8 cellular contexts compared by ENCODE assay signal in genomic region chr11:119196833-119197483, GRCh38. TPM values are rescaled to one million over a fixed set of nuclear protein-coding genes. Genes with fewer than 3 reads are reported as not detected.
DNase-seq lines count a peak whose midpoint lies in the region; ATAC-seq and TF ChIP-seq lines count a peak whose summit lies in the region.

No MANE protein-coding gene starts in this region.

- H3K4me3 ChIP-seq in BJ (ENCODE audit: low read depth, low read length) (no peak overlapping the region), parathyroid adenoma (ENCODE audit: low read depth, low read length) (no peak overlapping the region), aorta (ENCODE audit: low read length in 2 of 2) (no peak overlapping the region)

- H3K9ac ChIP-seq in parathyroid adenoma = no peak overlapping the region

- H3K4me1 ChIP-seq in parathyroid adenoma (no peaks in the 10 kb centered on the region), aorta (ENCODE audit: control insufficient read depth in 1 of 2, insufficient read depth in 2 of 2, low read length in 2 of 2) (no peaks in the 10 kb centered on the region)

- intact Hi-C loops in aorta (cut with DNase I) = loop anchor here (5.0 to 10.0 kb wide), 4 partner anchors 50 to 125 kb away; partner anchors contain the start of gene ABCG4 (in 2 of the 2)

- H3K36me3 ChIP-seq in BJ (ENCODE audit: control insufficient read depth, insufficient read depth, low read length) (no peaks in the 10 kb centered on the region), parathyroid adenoma (ENCODE audit: control insufficient read depth, insufficient read depth, low read length) (no peaks in the 10 kb centered on the region), aorta (ENCODE audit: control insufficient read depth in 1 of 2, insufficient read depth in 2 of 2, low read length in 1 of 2) (no peaks in the 10 kb centered on the region)

- peak; percentile 55 for ATAC-seq in GM21515 (IDR thresholded peaks at IDR 0.05; ENCODE audit: unreplicated experiment)
- peak; percentile 85 for ATAC-seq in aorta (ENCODE audit: low FRiP score)

- H3K27me3 ChIP-seq in BJ (ENCODE audit: control insufficient read depth, insufficient read depth, low read length) (no peaks in the 10 kb centered on the region), parathyroid adenoma (ENCODE audit: control insufficient read depth, insufficient read depth, low read length) (no peaks in the 10 kb centered on the region), aorta (ENCODE audit: control insufficient read depth in 1 of 2, insufficient read depth in 2 of 2, low read length in 1 of 2) (no peaks in the 10 kb centered on the region)

- POLR2A ChIA-PET in BJ (lab: Charles Lee) = no interaction called here

- no peak overlapping the region for H2AFZ ChIP-seq in parathyroid adenoma

- H3K79me2 ChIP-seq in parathyroid adenoma = no peaks in the 10 kb centered on the region

- no peak overlapping the region for H3K27ac ChIP-seq in parathyroid adenoma
- no peak overlapping the region for H3K27ac ChIP-seq in aorta (ENCODE audit: low read depth in 1 of 2, low read length in 2 of 2)

- no peak overlapping the region for H3K4me2 ChIP-seq in parathyroid adenoma (ENCODE audit: low read length)

- peak; percentile 84 for TF ChIP-seq CTCF in BJ (IDR thresholded peaks at IDR 0.05; ENCODE audit: insufficient read depth, low read depth, low read length)
- peak; percentile 71 for TF ChIP-seq CTCF in parathyroid adenoma (IDR thresholded peaks at IDR 0.05)

- in situ Hi-C loops in SK-MEL-5 (cut with HindIII; ENCODE audit: low pct_unique_long_range_greater_than_20kb, low sequenced_read_pairs) = no loop called here

- WGBS in aorta, 2 donors = 41 to 45% methylated on average over 5 of the region's 5 CpGs

- CTCF ChIA-PET in BJ (lab: Yijun Ruan, JAX) = interaction anchor here (0.6 to 5.1 kb wide), 35 partner anchors 8 to 235 kb away, joined by 3 to 27 read pairs (median 4); partner anchors contain the start of genes ABCG4, C2CD2L, CBL and HINFP

- DNase-seq in BJ (ENCODE audit: low read depth) (peak; percentile 35), NCI-H1092 treated with DMSO at 0.1 percent for 48 hours (lab: John Stamatoyannopoulos, UW) (peak; percentile 93), SK-MEL-5 (ENCODE audit: low read depth, low spot score) (peak; percentile 76), globus pallidus (ENCODE audit: low spot score) (peak; percentile 63), aorta (no peak)
- peak; percentile 61 for DNase-seq in activated naive CD4-positive, alpha-beta T cell treated with Interleukin-2 at 50 U/mL for 16 hours

- no peaks in the 10 kb centered on the region for H3K9me3 ChIP-seq in parathyroid adenoma (ENCODE audit: control insufficient read depth, low read length)
- H3K9me3 ChIP-seq in aorta (ENCODE audit: control insufficient read depth, low read length) = no peaks in the 10 kb centered on the region

RNA-seq across cellular contexts. Expression of gene CBL, which starts 9.2 kb away (rescaled TPM):
- polyA plus RNA-seq in BJ (2011; rRNA removed) (9.3 and 11.4 TPM in 2 replicates), aorta (1 to 10 TPM; 3.8 to 5.5 TPM)
- polyA minus RNA-seq in BJ (2011; rRNA and poly(A)+ RNA removed) = 9.3 and 11.4 TPM in 2 replicates
- 5.8 and 7.6 TPM in 2 replicates for total RNA-seq in SK-MEL-5 (2014; rRNA removed; shearing (Covaris generic))
- 10.5 and 13.3 TPM in 2 replicates for polyA plus RNA-seq in SK-MEL-5 (2015; cell fraction: cytosol; rRNA removed)
- polyA plus RNA-seq in SK-MEL-5 (2015; cell fraction: nucleus; rRNA removed) = 5.0 and 6.4 TPM in 2 replicates
- total RNA-seq in aorta = 10 to 100 TPM; 33.0 to 37.4 TPM

RNA-seq across cellular contexts. Expression of gene NHERF4, which starts 11.7 kb away (rescaled TPM):
- polyA plus RNA-seq in BJ (2011; rRNA removed) = not detected in 2 replicates
- not detected in 2 replicates for polyA minus RNA-seq in BJ (2011; rRNA and poly(A)+ RNA removed)
- not detected in 2 replicates for total RNA-seq in SK-MEL-5 (2014; rRNA removed; shearing (Covaris generic))
- polyA plus RNA-seq in SK-MEL-5 (2015; cell fraction: cytosol; rRNA removed) = not detected in 2 replicates
- not detected in 2 replicates for polyA plus RNA-seq in SK-MEL-5 (2015; cell fraction: nucleus; rRNA removed)
- total RNA-seq in aorta = under 1 TPM in 1 of 2 donors, not detected in 1; 0.26 TPM
- 10 to 100 TPM in 1 of 2 donors, under 1 TPM in 1; 0.10 to 13.6 TPM for polyA plus RNA-seq in aorta

RNA-seq across cellular contexts. Expression of gene NLRX1, which starts 28.4 kb away (rescaled TPM):
- polyA plus RNA-seq in BJ (2011; rRNA removed) (12.0 and 19.4 TPM in 2 replicates), aorta (1 to 10 TPM; 5.9 to 9.8 TPM)
- polyA minus RNA-seq in BJ (2011; rRNA and poly(A)+ RNA removed) = 18.9 and 22.9 TPM in 2 replicates
- 8.7 and 11.5 TPM in 2 replicates for total RNA-seq in SK-MEL-5 (2014; rRNA removed; shearing (Covaris generic))
- polyA plus RNA-seq in SK-MEL-5 (2015; cell fraction: cytosol; rRNA removed) = 17.3 and 23.0 TPM in 2 replicates
- polyA plus RNA-seq in SK-MEL-5 (2015; cell fraction: nucleus; rRNA removed) = 23.6 and 31.7 TPM in 2 replicates
- total RNA-seq in aorta = 10 to 100 TPM; 12.1 to 17.3 TPM

RNA-seq across cellular contexts. Expression of gene ABCG4, which starts 48.1 kb away (rescaled TPM):
- polyA plus RNA-seq in BJ (2011; rRNA removed) (0.06 and 0.17 TPM in 2 replicates), aorta (under 1 TPM in 1 of 2 donors, not detected in 1; 0.75 TPM)
- polyA minus RNA-seq in BJ (2011; rRNA and poly(A)+ RNA removed) = 0.05 TPM in 1 of 2 replicates, not detected in the other
- total RNA-seq in SK-MEL-5 (2014; rRNA removed; shearing (Covaris generic)) = 0.05 TPM in 1 of 2 replicates, not detected in the other
- 0.45 and 1.3 TPM in 2 replicates for polyA plus RNA-seq in SK-MEL-5 (2015; cell fraction: cytosol; rRNA removed)
- 2.5 and 2.6 TPM in 2 replicates for polyA plus RNA-seq in SK-MEL-5 (2015; cell fraction: nucleus; rRNA removed)
- under 1 TPM; 0.45 to 0.75 TPM for total RNA-seq in aorta

Comparison
In these comparisons a context has a peak if more than half of its experiments do, and no peak if none do; other contexts are left out.
1. DNase-seq: peak in BJ (single experiment), NCI-H1092 treated with DMSO at 0.1 percent for 48 hours (single experiment), SK-MEL-5 (single experiment), activated naive CD4-positive, alpha-beta T cell treated with Interleukin-2 at 50 U/mL for 16 hours (single experiment) and globus pallidus (single experiment); none in aorta (0 of 2).